ENCODE assay signal across 8 cellular contexts in the genomic region with DNA sequence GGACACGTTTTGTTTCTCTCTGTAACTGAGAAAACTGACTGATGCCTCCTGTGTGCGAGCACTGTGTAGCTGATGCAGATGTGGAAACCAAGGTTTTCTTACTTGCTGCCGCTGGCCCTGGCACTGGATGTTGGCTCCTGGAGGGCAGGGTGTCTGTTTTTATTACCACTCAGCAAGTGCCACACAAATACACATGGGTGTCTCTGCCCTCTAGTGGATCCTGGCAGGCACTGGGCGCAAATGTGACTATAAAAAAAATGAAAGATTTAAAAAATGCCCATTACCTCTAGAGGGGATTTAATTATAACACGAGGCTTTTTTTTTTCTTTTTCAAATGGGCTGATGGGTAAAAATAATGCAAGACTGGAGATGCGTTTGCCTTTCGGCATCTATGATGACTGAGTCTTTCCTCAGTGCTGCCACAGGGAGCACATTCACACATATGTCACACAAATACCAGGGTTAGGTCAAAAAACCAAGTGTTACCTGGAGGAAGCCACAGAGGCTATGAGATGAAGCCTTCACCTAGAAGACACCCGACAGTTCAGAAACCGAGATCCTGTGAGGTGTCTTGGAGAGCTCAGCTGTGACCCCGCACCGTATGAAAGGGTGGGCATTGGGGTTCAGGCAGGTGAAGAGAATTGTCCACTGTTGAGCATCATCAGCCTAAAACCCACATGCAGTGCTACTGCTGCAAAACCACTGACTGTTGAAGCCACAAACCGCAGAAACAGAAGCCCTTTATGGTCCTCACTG. TPM values are rescaled to one million over a fixed set of nuclear protein-coding genes. Genes with fewer than 3 reads are reported as not detected.
DNase-seq lines count a peak whose midpoint lies in the region; ATAC-seq and TF ChIP-seq lines count a peak whose summit lies in the region.

No MANE protein-coding gene starts in this region.

- no peaks in the 10 kb centered on the region for H4K20me1 ChIP-seq in DND-41 (ENCODE audit: insufficient read depth, low read length)
- H4K20me1 ChIP-seq in SK-N-SH (ENCODE audit: insufficient read depth), result no peaks in the 10 kb centered on the region

- ATAC-seq in DND-41 (ENCODE audit: insufficient read depth, low read depth), result peak; percentile 79
- no peak for ATAC-seq in GM21825 (IDR thresholded peaks at IDR 0.05; ENCODE audit: unreplicated experiment)
- ATAC-seq in omental fat pad (ENCODE audit: low FRiP score), result no peak

- POLR2A ChIA-PET in SK-N-SH (lab: Yijun Ruan, JAX), result no interaction called here

- H3K4me2 ChIP-seq in DND-41 (ENCODE audit: insufficient read depth, low read length), result no peak overlapping the region
- H3K4me2 ChIP-seq in SK-N-SH, result no peak overlapping the region

- no peaks in the 10 kb centered on the region for H3K36me3 ChIP-seq in DND-41 (ENCODE audit: insufficient read depth, low read length)
- H3K36me3 ChIP-seq in SK-N-SH (replicated peaks in 1 of 2; ENCODE audit: control insufficient read depth in 1 of 2, insufficient read depth in 2 of 2, low read length in 1 of 2), result no peaks in the 10 kb centered on the region

- peaks cover 10% of the 10 kb centered on the region for H3K4me1 ChIP-seq in DND-41 (ENCODE audit: insufficient read depth, low read length)
- H3K4me1 ChIP-seq in SK-N-SH (ENCODE audit: control insufficient read depth in 1 of 2, insufficient read depth in 2 of 2, low read depth in 1 of 2, low read length in 1 of 2), result peaks cover 0 to 7% of the 10 kb centered on the region in 2 experiments; a peak in 2 of 4 replicates

- no peaks in the 10 kb centered on the region for H3K9me2 ChIP-seq in SK-N-SH

- TF ChIP-seq EP300 in SK-N-SH (IDR thresholded peaks at IDR 0.05; ENCODE audit: borderline replicate concordance in 1 of 2, low read depth in 1 of 2, low read length in 1 of 2), result no peak

- peaks cover 7% of the 10 kb centered on the region for H3F3A ChIP-seq in SK-N-SH (replicated peaks; ENCODE audit: insufficient read depth)

- H2AFZ ChIP-seq in DND-41 (ENCODE audit: low read depth, low read length) (no peak overlapping the region), SK-N-SH (ENCODE audit: low read depth) (peak overlapping the region; percentile 45; the same call in 1 of the 2 replicates)

- H3K4me3 ChIP-seq in DND-41 (ENCODE audit: low read depth in 1 of 2, low read length in 2 of 2), result no peak overlapping the region
- no peak overlapping the region for H3K4me3 ChIP-seq in SK-N-SH (ENCODE audit: low read depth in 2 of 2, low read length in 1 of 2)
- no peak overlapping the region for H3K4me3 ChIP-seq in astrocyte of the spinal cord (ENCODE audit: low read depth, low read length)

- H3K27ac ChIP-seq in DND-41 (ENCODE audit: low read length), result no peak overlapping the region
- H3K27ac ChIP-seq in SK-N-SH (ENCODE audit: low read depth in 2 of 2, low read length in 1 of 2), result no peak overlapping the region

- no peaks in the 10 kb centered on the region for H3K9me3 ChIP-seq in DND-41 (ENCODE audit: insufficient read depth, low read length, severe bottlenecking)
- H3K9me3 ChIP-seq in SK-N-SH, result no peaks in the 10 kb centered on the region

- TF ChIP-seq CTCF in DND-41 (IDR thresholded peaks at IDR 0.05; ENCODE audit: borderline replicate concordance, extremely low read depth, low read length, poor library complexity, severe bottlenecking) (peak; percentile 81), SK-N-SH (IDR thresholded peaks at IDR 0.05) (peak; percentile 83), astrocyte of the spinal cord (IDR thresholded peaks at IDR 0.05; ENCODE audit: low read depth, low read length) (peak; percentile 73), omental fat pad (IDR thresholded peaks at IDR 0.05) (no peak)

- in situ Hi-C loops in astrocyte of the spinal cord (cut with HindIII; ENCODE audit: low sequenced_read_pairs), result no loop called here

- WGBS in SK-N-SH (ENCODE audit: low lambda C conversion rate), result 36% methylated on average over 12 of the region's 12 CpGs

- peak; percentile 63 for DNase-seq in DND-41
- peak; percentile 60 to 64 for DNase-seq in Kasumi-1 (lab: John Stamatoyannopoulos, UW)
- peak; percentile 70 for DNase-seq in SK-N-SH
- peak; percentile 22 for DNase-seq in astrocyte of the spinal cord (ENCODE audit: low read depth, low spot score)
- DNase-seq in left kidney (ENCODE audit: low read depth, low spot score), result peak; percentile 58
- DNase-seq in stromal cell of bone marrow (ENCODE audit: low read depth), result peak; percentile 28
- no peak for DNase-seq in omental fat pad (ENCODE audit: low spot score)

- H3K9ac ChIP-seq in DND-41 (ENCODE audit: low read depth, low read length), result no peak overlapping the region
- H3K9ac ChIP-seq in SK-N-SH, result no peak overlapping the region

- CTCF ChIA-PET in SK-N-SH (lab: Yijun Ruan, JAX), result interaction anchor here (0.6 to 3.5 kb wide), 11 partner anchors 9 to 54 kb away, joined by 3 to 27 read pairs (median 3); no protein-coding TSS in a partner anchor

- no peaks in the 10 kb centered on the region for H3K79me2 ChIP-seq in DND-41 (ENCODE audit: insufficient read depth, low read length)
- no peaks in the 10 kb centered on the region for H3K79me2 ChIP-seq in SK-N-SH (ENCODE audit: insufficient read depth)

- H3K27me3 ChIP-seq in DND-41 (ENCODE audit: insufficient read depth, low read length, poor library complexity) (no peaks in the 10 kb centered on the region), SK-N-SH (ENCODE audit: insufficient read depth) (no peaks in the 10 kb centered on the region)

- TF ChIP-seq RAD21 in SK-N-SH (IDR thresholded peaks at IDR 0.05; ENCODE audit: low read length), result peak; percentile 79

TF ChIP-seq in SK-N-SH, 30 proteins besides CTCF, POLR2A, EP300 and RAD21:
- TF ChIP-seq, protein P1, sequence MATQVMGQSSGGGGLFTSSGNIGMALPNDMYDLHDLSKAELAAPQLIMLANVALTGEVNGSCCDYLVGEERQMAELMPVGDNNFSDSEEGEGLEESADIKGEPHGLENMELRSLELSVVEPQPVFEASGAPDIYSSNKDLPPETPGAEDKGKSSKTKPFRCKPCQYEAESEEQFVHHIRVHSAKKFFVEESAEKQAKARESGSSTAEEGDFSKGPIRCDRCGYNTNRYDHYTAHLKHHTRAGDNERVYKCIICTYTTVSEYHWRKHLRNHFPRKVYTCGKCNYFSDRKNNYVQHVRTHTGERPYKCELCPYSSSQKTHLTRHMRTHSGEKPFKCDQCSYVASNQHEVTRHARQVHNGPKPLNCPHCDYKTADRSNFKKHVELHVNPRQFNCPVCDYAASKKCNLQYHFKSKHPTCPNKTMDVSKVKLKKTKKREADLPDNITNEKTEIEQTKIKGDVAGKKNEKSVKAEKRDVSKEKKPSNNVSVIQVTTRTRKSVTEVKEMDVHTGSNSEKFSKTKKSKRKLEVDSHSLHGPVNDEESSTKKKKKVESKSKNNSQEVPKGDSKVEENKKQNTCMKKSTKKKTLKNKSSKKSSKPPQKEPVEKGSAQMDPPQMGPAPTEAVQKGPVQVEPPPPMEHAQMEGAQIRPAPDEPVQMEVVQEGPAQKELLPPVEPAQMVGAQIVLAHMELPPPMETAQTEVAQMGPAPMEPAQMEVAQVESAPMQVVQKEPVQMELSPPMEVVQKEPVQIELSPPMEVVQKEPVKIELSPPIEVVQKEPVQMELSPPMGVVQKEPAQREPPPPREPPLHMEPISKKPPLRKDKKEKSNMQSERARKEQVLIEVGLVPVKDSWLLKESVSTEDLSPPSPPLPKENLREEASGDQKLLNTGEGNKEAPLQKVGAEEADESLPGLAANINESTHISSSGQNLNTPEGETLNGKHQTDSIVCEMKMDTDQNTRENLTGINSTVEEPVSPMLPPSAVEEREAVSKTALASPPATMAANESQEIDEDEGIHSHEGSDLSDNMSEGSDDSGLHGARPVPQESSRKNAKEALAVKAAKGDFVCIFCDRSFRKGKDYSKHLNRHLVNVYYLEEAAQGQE (IDR thresholded peaks at IDR 0.05; ENCODE audit: low read depth, low read length), result no peak
- TF ChIP-seq SMC3 (IDR thresholded peaks at IDR 0.05; ENCODE audit: low read depth, low read length), result peak; percentile 58; the same call in 1 of the 2 replicates
- TF ChIP-seq MEF2A (IDR thresholded peaks at IDR 0.05; ENCODE audit: borderline replicate concordance, low read depth), result no peak
- TF ChIP-seq FOXM1 (IDR thresholded peaks at IDR 0.05; ENCODE audit: low read depth), result no peak
- TF ChIP-seq TAF1 (IDR thresholded peaks at IDR 0.05; ENCODE audit: borderline replicate concordance, low read depth, low read length), result no peak
- TF ChIP-seq, protein P2, sequence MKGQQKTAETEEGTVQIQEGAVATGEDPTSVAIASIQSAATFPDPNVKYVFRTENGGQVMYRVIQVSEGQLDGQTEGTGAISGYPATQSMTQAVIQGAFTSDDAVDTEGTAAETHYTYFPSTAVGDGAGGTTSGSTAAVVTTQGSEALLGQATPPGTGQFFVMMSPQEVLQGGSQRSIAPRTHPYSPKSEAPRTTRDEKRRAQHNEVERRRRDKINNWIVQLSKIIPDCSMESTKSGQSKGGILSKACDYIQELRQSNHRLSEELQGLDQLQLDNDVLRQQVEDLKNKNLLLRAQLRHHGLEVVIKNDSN (IDR thresholded peaks at IDR 0.05; ENCODE audit: borderline replicate concordance, low read depth), result no peak
- peak; percentile 21 for TF ChIP-seq CHD2 (IDR thresholded peaks at IDR 0.05; ENCODE audit: low read length, partially characterized antibody)
- TF ChIP-seq RCOR1 (IDR thresholded peaks at IDR 0.05; ENCODE audit: low read length), result no peak
- peak; percentile 54; the same call in 1 of the 2 replicates for TF ChIP-seq MXI1 (IDR thresholded peaks at IDR 0.05; ENCODE audit: low read depth, low read length)

RNA-seq across cellular contexts. Expression of a gene that starts 25.7 kb away (rescaled TPM):
- 25.9 and 28.6 TPM in 2 replicates for polyA plus RNA-seq in SK-N-SH (2012; rRNA removed)
- polyA plus RNA-seq in SK-N-SH (2012; cell fraction: cytosol; rRNA removed), result 29.3 and 29.4 TPM in 2 replicates
- 13.8 and 14.7 TPM in 2 replicates for polyA plus RNA-seq in SK-N-SH (2012; cell fraction: nucleus; rRNA removed)
- total RNA-seq in omental fat pad, result 10 to 100 TPM; 10.7 to 21.4 (median 17.3) TPM

RNA-seq across cellular contexts. Expression of a gene that starts 58.6 kb away (rescaled TPM):
- polyA plus RNA-seq in SK-N-SH (2012; rRNA removed), result 63.2 and 74.4 TPM in 2 replicates
- 59.8 and 69.6 TPM in 2 replicates for polyA plus RNA-seq in SK-N-SH (2012; cell fraction: cytosol; rRNA removed)
- polyA plus RNA-seq in SK-N-SH (2012; cell fraction: nucleus; rRNA removed), result 154 and 180 TPM in 2 replicates
- total RNA-seq in omental fat pad, result 10 to 100 TPM; 25.1 to 60.7 (median 39.0) TPM

Comparison
In these comparisons a context has a peak if more than half of its experiments do, and no peak if none do; other contexts are left out.
1. CTCF ChIP-seq: peak in DND-41 (single experiment), SK-N-SH (single experiment) and astrocyte of the spinal cord (single experiment); none in omental fat pad (0 of 3).